ENCODE assay signal across 9 cellular contexts in the genomic region with DNA sequence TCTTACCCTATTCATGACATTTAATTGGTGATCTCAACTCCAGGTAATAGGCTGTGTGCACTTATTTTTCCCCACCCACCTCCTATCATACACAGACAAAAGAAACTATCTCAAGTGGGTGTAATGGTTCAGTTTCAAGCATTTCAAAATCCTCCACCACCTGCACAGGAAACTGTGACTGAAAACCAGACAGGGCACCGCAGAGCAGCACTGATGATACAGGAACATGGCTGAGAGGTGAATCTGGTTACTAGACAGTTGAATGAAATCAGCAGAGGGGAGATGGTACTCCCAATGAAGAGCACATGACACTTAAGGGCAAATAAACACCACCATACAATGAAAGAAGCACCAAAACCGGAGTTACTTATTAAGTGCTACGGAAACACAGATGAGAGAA.
A peak's percentile ranks its signal among the peaks of the same experiment; 100 is the strongest.
DNase-seq lines count a peak whose midpoint lies in the region; ATAC-seq and TF ChIP-seq lines count a peak whose summit lies in the region.
"Had no signal": no experiment of that assay in that cellular context is flagged by ENCODE, and none has a peak within 500 bp of the region (broad histone marks: within the 10 kb centered on the region; RNA-seq: fewer than 3 reads in every experiment).

No MANE protein-coding gene starts in this region.

- peak; percentile 95 for DNase-seq in NCI-H748 (lab: John Stamatoyannopoulos, UW; ENCODE audit: unreplicated experiment)
- DNase-seq in activated naive CD4-positive, alpha-beta T cell (lab: John Stamatoyannopoulos, UW) = peak; percentile 3 to 31 (median 13)
- peak; percentile 84 for DNase-seq in stimulated activated CD4-positive, alpha-beta T cell treated with anti-CD3 and anti-CD28 coated beads, Interleukin-15, amount 100 ng/mL, for 24 hours
- no peak for DNase-seq in KBM-7
- DNase-seq in foreskin fibroblast = no peak
- DNase-seq in NCI-H226 = no peak

- ATAC-seq in GM18868 (IDR thresholded peaks at IDR 0.05; ENCODE audit: unreplicated experiment) (peak; percentile 99), HG02798 (IDR thresholded peaks at IDR 0.05; ENCODE audit: poor library complexity, unreplicated experiment) (peak; percentile 98)

- no peak for TF ChIP-seq CTCF in foreskin fibroblast (IDR thresholded peaks at IDR 0.05; ENCODE audit: low read depth, low read length)

- in situ Hi-C loops in KBM-7 (cut with MboI; ENCODE audit: low pct_unique_long_range_greater_than_20kb, low sequenced_read_pairs) = no loop called here

- no peak overlapping the region for H3K4me3 ChIP-seq in foreskin fibroblast (ENCODE audit: low read depth in 1 of 2, low read length in 2 of 2)
- H3K4me3 ChIP-seq: lung had no signal

Comparison
In these comparisons a context has a peak if more than half of its experiments do, and no peak if none do; other contexts are left out.
1. DNase-seq: peak in NCI-H748 (single experiment), activated naive CD4-positive, alpha-beta T cell (4 of 4) and stimulated activated CD4-positive, alpha-beta T cell treated with anti-CD3 and anti-CD28 coated beads, Interleukin-15, amount 100 ng/mL, for 24 hours (single experiment); none in KBM-7 (single experiment), foreskin fibroblast (0 of 2) and NCI-H226 (single experiment).